Comparison of ENCODE assay signal across 9 cellular contexts in the genomic region with DNA sequence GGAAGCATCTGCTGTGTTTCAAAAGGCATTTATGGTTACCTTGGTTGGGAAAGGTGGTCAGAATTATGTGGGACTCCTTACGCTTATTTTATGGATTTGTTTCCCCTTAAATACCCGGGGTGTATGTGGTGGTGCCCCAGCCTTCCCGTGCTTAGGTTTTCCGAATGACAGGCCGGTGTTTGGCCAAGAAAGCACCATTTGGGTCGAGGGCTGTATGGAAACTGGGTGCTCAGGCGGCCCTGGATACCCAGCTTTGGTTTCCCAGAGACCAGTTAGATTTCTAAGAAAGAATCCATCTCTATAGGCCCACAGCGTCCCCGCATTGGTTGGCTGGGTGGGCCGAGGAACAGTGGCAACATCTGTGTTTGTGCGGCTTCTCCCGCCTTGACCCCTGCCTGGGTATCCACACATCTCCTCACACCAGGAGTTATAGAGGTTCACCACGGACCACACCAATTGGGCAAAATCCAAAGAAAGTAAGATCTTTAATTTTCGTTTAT. TPM values are rescaled to one million over a fixed set of nuclear protein-coding genes. Genes with fewer than 3 reads are reported as not detected.
A peak's percentile ranks its signal among the peaks of the same experiment; 100 is the strongest.
DNase-seq lines count a peak whose midpoint lies in the region; ATAC-seq and TF ChIP-seq lines count a peak whose summit lies in the region.
"Had no signal": no experiment of that assay in that cellular context is flagged by ENCODE, and none has a peak within 500 bp of the region (broad histone marks: within the 10 kb centered on the region; RNA-seq: fewer than 3 reads in every experiment).

No MANE protein-coding gene starts in this region.

- no peak overlapping the region for H2BK15ac ChIP-seq in mesenchymal stem cell (ENCODE audit: low read depth, poor library complexity, severe bottlenecking)

- H3K4me2 ChIP-seq in mesenchymal stem cell (ENCODE audit: low read length, poor library complexity, severe bottlenecking), result peak overlapping the region; percentile 82

- no peak overlapping the region for H2BK5ac ChIP-seq in mesenchymal stem cell (ENCODE audit: low read depth, low read length, poor library complexity, severe bottlenecking)

- H3K4me3 Mint-ChIP-seq in activated naive CD4-positive, alpha-beta T cell treated with anti-CD3 and anti-CD28 coated beads, Interleukin-2, amount 10 ng/mL, durations not matched to agents 7 days and 5 days, result peak overlapping the region; percentile 33
- H3K4me3 Mint-ChIP-seq in central memory CD8-positive, alpha-beta T cell, result peak overlapping the region; percentile 66

- no peak overlapping the region for H4K91ac ChIP-seq in mesenchymal stem cell (ENCODE audit: low read length)

- peaks cover 56% of the 10 kb centered on the region for H3K27me3 Mint-ChIP-seq in activated naive CD4-positive, alpha-beta T cell treated with anti-CD3 and anti-CD28 coated beads, Interleukin-2, amount 10 ng/mL, durations not matched to agents 7 days and 5 days
- peaks cover 39% of the 10 kb centered on the region for H3K27me3 Mint-ChIP-seq in central memory CD8-positive, alpha-beta T cell

- no peaks in the 10 kb centered on the region for H3K36me3 Mint-ChIP-seq in activated naive CD4-positive, alpha-beta T cell treated with anti-CD3 and anti-CD28 coated beads, Interleukin-2, amount 10 ng/mL, durations not matched to agents 7 days and 5 days
- no peaks in the 10 kb centered on the region for H3K36me3 Mint-ChIP-seq in central memory CD8-positive, alpha-beta T cell (ENCODE audit: insufficient read depth)

- in situ Hi-C loops in transverse colon (cut with MboI; ENCODE audit: low pct_ligation_motif_present in 1 of 4, low pct_unique_long_range_greater_than_20kb in 1 of 4, low sequenced_read_pairs in 3 of 4), result no loop called here

- no peak overlapping the region for H3K23ac ChIP-seq in mesenchymal stem cell (ENCODE audit: low read length in 2 of 2)

- TF ChIP-seq CTCF in transverse colon (IDR thresholded peaks at IDR 0.05), result no peak

- peak overlapping the region; percentile 23 for H3K27ac ChIP-seq in mesenchymal stem cell (ENCODE audit: low read length, poor library complexity, severe bottlenecking)
- H3K27ac ChIP-seq in transverse colon, result peak overlapping the region; percentile 68 to 85 (median 78)

- H3K79me1 ChIP-seq in mesenchymal stem cell (replicated peaks; ENCODE audit: low read length, poor library complexity, severe bottlenecking), result no peaks in the 10 kb centered on the region

- peak overlapping the region; percentile 80 to 82 for H3K4me3 ChIP-seq in mesenchymal stem cell (ENCODE audit: insufficient read depth in 1 of 2, low read depth in 1 of 2, low read length in 2 of 2)
- H3K4me3 ChIP-seq in transverse colon, result peak overlapping the region in 3 of 4 donors; percentile 58 to 82 (median 59)

- no peak for ATAC-seq in central memory CD8-positive, alpha-beta T cell (replicated peaks; ENCODE audit: extremely low read depth, poor library complexity, severe bottlenecking)
- no peak for ATAC-seq in GM21515 (IDR thresholded peaks at IDR 0.05; ENCODE audit: unreplicated experiment)
- no peak for ATAC-seq in GM18873 (IDR thresholded peaks at IDR 0.05; ENCODE audit: low FRiP score, unreplicated experiment)

- H3K9me3 Mint-ChIP-seq in activated naive CD4-positive, alpha-beta T cell treated with anti-CD3 and anti-CD28 coated beads, Interleukin-2, amount 10 ng/mL, durations not matched to agents 7 days and 5 days, result no peaks in the 10 kb centered on the region
- H3K9me3 Mint-ChIP-seq in central memory CD8-positive, alpha-beta T cell, result no peaks in the 10 kb centered on the region

- intact Hi-C loops in transverse colon (cut with DNase I; ENCODE audit: low total_unique reads), result no loop called here

- no peak for DNase-seq in activated naive CD4-positive, alpha-beta T cell treated with anti-CD3 and anti-CD28 coated beads, Interleukin-2, amount 10 ng/mL, durations not matched to agents 7 days and 5 days
- no peak for DNase-seq in activated naive CD4-positive, alpha-beta T cell treated with Interleukin-2 at 50 U/mL for 16 hours
- DNase-seq in central memory CD8-positive, alpha-beta T cell (ENCODE audit: low spot score in 2 of 2), result no peak
- DNase-seq in mesenchymal stem cell, result no peak
- DNase-seq in transverse colon, result no peak
- DNase-seq in globus pallidus (ENCODE audit: low spot score), result no peak

- H3K14ac ChIP-seq in mesenchymal stem cell (ENCODE audit: low read length in 2 of 2), result peak overlapping the region in 1 of 2 experiments; percentile 48

- CTCF ChIA-PET in activated naive CD4-positive, alpha-beta T cell treated with anti-CD3 and anti-CD28 coated beads, Interleukin-2, amount 10 ng/mL, durations not matched to agents 7 days and 5 days (lab: Charles Lee), result no interaction called here

- 82% methylated on average over 14 of the region's 14 CpGs for WGBS in mesenchymal stem cell
- 76 to 91% methylated on average over 6 to 14 of the region's 14 CpGs for WGBS in transverse colon (ENCODE audit: low coverage in 1 of 2), 2 donors

- peak overlapping the region in 1 of 2 experiments; percentile 83 for H3K18ac ChIP-seq in mesenchymal stem cell (ENCODE audit: low read depth in 1 of 2, low read length in 2 of 2)

- no peak overlapping the region for H2AK5ac ChIP-seq in mesenchymal stem cell (ENCODE audit: low read length, severe bottlenecking)

- H3K36me3 ChIP-seq in mesenchymal stem cell (ENCODE audit: control insufficient read depth in 1 of 2, insufficient read depth in 2 of 2, low read depth in 1 of 2, low read length in 2 of 2) (no peaks in the 10 kb centered on the region), transverse colon (no peaks in the 10 kb centered on the region)

- H3K4me1 Mint-ChIP-seq in activated naive CD4-positive, alpha-beta T cell treated with anti-CD3 and anti-CD28 coated beads, Interleukin-2, amount 10 ng/mL, durations not matched to agents 7 days and 5 days, result peaks cover 4% of the 10 kb centered on the region
- no peaks in the 10 kb centered on the region for H3K4me1 Mint-ChIP-seq in central memory CD8-positive, alpha-beta T cell

- H3K9me3 ChIP-seq in mesenchymal stem cell (ENCODE audit: control insufficient read depth, low read length) (no peaks in the 10 kb centered on the region), transverse colon (no peaks in the 10 kb centered on the region)

- H2BK12ac ChIP-seq in mesenchymal stem cell (ENCODE audit: low read length in 2 of 2), result peak overlapping the region in 1 of 2 experiments; percentile 27

- H4K8ac ChIP-seq in mesenchymal stem cell (ENCODE audit: low read length), result no peak overlapping the region

- H2BK120ac ChIP-seq in mesenchymal stem cell (ENCODE audit: low read depth, low read length), result no peak overlapping the region

- TF ChIP-seq EP300 in transverse colon (IDR thresholded peaks at IDR 0.05; ENCODE audit: low read depth), result no peak

- peak overlapping the region; percentile 63 for H3K9ac ChIP-seq in mesenchymal stem cell (ENCODE audit: low read length)

- H2AFZ ChIP-seq in mesenchymal stem cell (ENCODE audit: low read depth, low read length), result peak overlapping the region; percentile 29

- TF ChIP-seq POLR2A in transverse colon (IDR thresholded peaks at IDR 0.05), result no peak

- H3K4ac ChIP-seq in mesenchymal stem cell (ENCODE audit: low read depth in 1 of 2, low read length in 2 of 2), result peak overlapping the region in 1 of 2 experiments; percentile 17

- peaks cover 4% of the 10 kb centered on the region for H3K4me1 ChIP-seq in mesenchymal stem cell (ENCODE audit: control insufficient read depth, insufficient read depth, low read depth, low read length)
- peaks cover 0 to 22% (median 7%) of the 10 kb centered on the region in 4 donors for H3K4me1 ChIP-seq in transverse colon

- H3K27ac Mint-ChIP-seq in activated naive CD4-positive, alpha-beta T cell treated with anti-CD3 and anti-CD28 coated beads, Interleukin-2, amount 10 ng/mL, durations not matched to agents 7 days and 5 days, result no peak overlapping the region
- H3K27ac Mint-ChIP-seq in central memory CD8-positive, alpha-beta T cell (ENCODE audit: low read depth), result no peak overlapping the region

- H3K27me3 ChIP-seq in mesenchymal stem cell (ENCODE audit: control insufficient read depth in 1 of 2, insufficient read depth in 1 of 2, low read length in 2 of 2) (peaks cover 0 to 26% of the 10 kb centered on the region in 2 experiments), transverse colon (peaks cover 9% of the 10 kb centered on the region)

RNA-seq across cellular contexts. Expression of a gene that starts 0.9 kb away (rescaled TPM):
- 6.0 TPM for polyA plus RNA-seq in mesenchymal stem cell (2013, experiment 1 of 2)
- polyA plus RNA-seq in mesenchymal stem cell (2013, experiment 2 of 2), result 5.8 TPM
- 10 to 100 TPM in 3 of 4 donors, 1 to 10 TPM in 1; 9.8 to 18.7 (median 18.6) TPM for total RNA-seq in transverse colon
- total RNA-seq: T-helper 2 cell treated with Interferon-gamma antibody and Interleukin-4, amounts not matched to agents 100 ng/mL and 5 ng/mL, for 36 hours had no signal
